Comparison of ENCODE assay signal across 13 cellular contexts in the genomic region with DNA sequence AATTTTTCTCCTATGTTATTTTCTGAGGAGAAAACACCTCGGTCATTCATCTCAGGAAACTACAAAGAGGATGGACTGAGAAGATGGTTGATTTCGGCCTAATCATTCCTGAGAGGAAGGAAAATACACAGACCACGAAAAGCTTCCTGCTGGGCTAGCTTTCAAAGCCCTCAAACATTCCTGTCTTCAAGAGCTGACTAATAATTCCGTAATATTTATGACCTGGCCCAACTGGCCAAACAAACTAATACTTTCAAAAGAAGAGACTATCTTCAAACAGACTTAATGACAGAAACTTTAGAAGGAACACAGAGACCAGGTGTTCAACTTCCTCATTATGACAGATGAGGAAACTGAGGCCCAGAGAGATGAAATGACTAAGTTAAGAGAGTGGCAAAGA.
DNase-seq lines count a peak whose midpoint lies in the region; ATAC-seq and TF ChIP-seq lines count a peak whose summit lies in the region.
"Had no signal": no experiment of that assay in that cellular context is flagged by ENCODE, and none has a peak within 500 bp of the region (broad histone marks: within the 10 kb centered on the region; RNA-seq: fewer than 3 reads in every experiment).

No MANE protein-coding gene starts in this region.

- H3K23ac ChIP-seq in H9 (ENCODE audit: insufficient read length, low read depth, low read length), result no peak overlapping the region

- H4K20me1 ChIP-seq in H9 (ENCODE audit: control insufficient read depth, insufficient read depth, insufficient read length), result no peaks in the 10 kb centered on the region

- no peaks in the 10 kb centered on the region for H3K27me3 ChIP-seq in CD8-positive, alpha-beta T cell (ENCODE audit: insufficient read depth, low read length)
- H3K27me3 ChIP-seq in H9 (ENCODE audit: insufficient read depth, low read length), result no peaks in the 10 kb centered on the region
- H3K27me3 ChIP-seq in effector memory CD4-positive, alpha-beta T cell (replicated peaks; ENCODE audit: control insufficient read depth, insufficient read depth, low read length, poor library complexity, severe bottlenecking), result no peaks in the 10 kb centered on the region

- H3K79me2 ChIP-seq in H9 (ENCODE audit: insufficient read depth, low read length), result no peaks in the 10 kb centered on the region

- no peak overlapping the region for H3K14ac ChIP-seq in H9 (ENCODE audit: insufficient read depth, low read length)

- BruUV-seq in Calu3 (replicated peaks; lab: Mats Ljungman, UMichigan), result no TSS peak

- peaks cover 70% of the 10 kb centered on the region for H3K4me1 ChIP-seq in CD8-positive, alpha-beta T cell (ENCODE audit: insufficient read depth, low read length)
- H3K4me1 ChIP-seq in H9 (ENCODE audit: insufficient read depth, low read length), result no peaks in the 10 kb centered on the region; the same call in 1 of the 2 replicates
- H3K4me1 ChIP-seq in effector memory CD4-positive, alpha-beta T cell (ENCODE audit: control insufficient read depth, insufficient read depth, low read length, poor library complexity, severe bottlenecking), result peaks cover 19% of the 10 kb centered on the region

- CTCF ChIA-PET in CD8-positive, alpha-beta T cell (lab: Charles Lee), result interaction anchor here (0.9 to 4.4 kb wide), 5 partner anchors 12 to 333 kb away, joined by 3 to 29 read pairs (median 4); a partner anchor contains a TSS
- CTCF ChIA-PET in Calu3 (lab: Charles Lee), result interaction anchor here (0.5 to 1.3 kb wide), 4 partner anchors 9 to 975 kb away, joined by 3 to 8 read pairs (median 4); no protein-coding TSS in a partner anchor

- no peak overlapping the region for H2BK12ac ChIP-seq in H9 (ENCODE audit: insufficient read length, low read depth, low read length)

- H2BK120ac ChIP-seq in H9 (ENCODE audit: low read depth, low read length, poor library complexity, severe bottlenecking), result no peak overlapping the region

- H2AK5ac ChIP-seq in H9 (ENCODE audit: insufficient read length, low read length), result no peak overlapping the region

- H3K4me3 Mint-ChIP-seq in CD8-positive, alpha-beta T cell, result no peak overlapping the region
- H3K4me3 Mint-ChIP-seq in naive B cell (no peak overlapping the region), H9 (no peak overlapping the region), Calu3 (ENCODE audit: low read depth, unreplicated experiment) (no peak overlapping the region)
- H3K4me3 Mint-ChIP-seq: T-helper 1 cell treated with Interleukin-12 subunit alpha and Interleukin-12 subunit beta and Interleukin-4 antibody, amounts not matched to agents 30 μg/mL and 1 μg/mL, for 36 hours had no signal

- no peaks in the 10 kb centered on the region for H3K27me3 Mint-ChIP-seq in CD8-positive, alpha-beta T cell (ENCODE audit: low read depth)
- H3K27me3 Mint-ChIP-seq in naive B cell (no peaks in the 10 kb centered on the region), H9 (ENCODE audit: low read depth) (no peaks in the 10 kb centered on the region), Calu3 (ENCODE audit: unreplicated experiment) (no peaks in the 10 kb centered on the region)

- POLR2A ChIA-PET in CD8-positive, alpha-beta T cell (lab: Charles Lee), result interaction anchor here (1.2 to 1.6 kb wide), 2 partner anchors 18 to 38 kb away, joined by 3 to 4 read pairs; no protein-coding TSS in a partner anchor

- H4K5ac ChIP-seq in H9 (ENCODE audit: insufficient read length, low read depth, low read length), result no peak overlapping the region

- TF ChIP-seq CTCF in CD8-positive, alpha-beta T cell (IDR thresholded peaks at IDR 0.05), result no peak
- TF ChIP-seq CTCF in choroid plexus epithelial cell (conservative IDR thresholded peaks at IDR 0.05; ENCODE audit: low read depth, low read length) (no peak), H9 (conservative IDR thresholded peaks at IDR 0.05) (no peak), Calu3 (IDR thresholded peaks at IDR 0.05; ENCODE audit: unreplicated experiment) (no peak)

- H2BK20ac ChIP-seq in H9 (ENCODE audit: low read depth, low read length, poor library complexity, severe bottlenecking), result no peak overlapping the region

- H3K36me3 Mint-ChIP-seq in CD8-positive, alpha-beta T cell, result peaks cover 77% of the 10 kb centered on the region
- H3K36me3 Mint-ChIP-seq in naive B cell (peaks cover 17 to 18% of the 10 kb centered on the region in 2 donors), H9 (ENCODE audit: insufficient read depth in 1 of 3, low read depth in 3 of 3) (peaks cover 1 to 6% (median 5%) of the 10 kb centered on the region in 3 experiments; a peak in 3 of 7 replicates), Calu3 (ENCODE audit: insufficient read depth, unreplicated experiment) (peaks cover 17% of the 10 kb centered on the region)

- no peak for ATAC-seq in CD8-positive, alpha-beta T cell
- ATAC-seq in naive B cell (ENCODE audit: low read depth in 2 of 2), result no peak
- no peak for ATAC-seq in left lobe of liver

- no peak overlapping the region for H3T11ph ChIP-seq in H9 (ENCODE audit: low read length)

- H3K4ac ChIP-seq in H9 (ENCODE audit: low read depth, low read length), result no peak overlapping the region

- intact Hi-C loops in CD8-positive, alpha-beta T cell (cut with DNase I, micrococcal nuclease), result loop anchor here in 1 of 2 experiments (2.0 kb wide), 1 partner anchor 17 kb away; no protein-coding TSS in a partner anchor
- intact Hi-C loops in Calu3 (cut with micrococcal nuclease; ENCODE audit: unreplicated experiment), result no loop called here

- no peak overlapping the region for H2AFZ ChIP-seq in H9 (ENCODE audit: low read length)

- peak overlapping the region; percentile 63 for H3K27ac Mint-ChIP-seq in CD8-positive, alpha-beta T cell
- H3K27ac Mint-ChIP-seq in naive B cell (peak overlapping the region in 5 of 6 donors; percentile 18 to 65 (median 44)), H9 (no peak overlapping the region), Calu3 (ENCODE audit: unreplicated experiment) (no peak overlapping the region)

- H3K4me3 ChIP-seq in CD8-positive, alpha-beta T cell (ENCODE audit: low read depth, low read length), result no peak overlapping the region
- H3K4me3 ChIP-seq in choroid plexus epithelial cell (ENCODE audit: low read depth, low read length), result no peak overlapping the region
- H3K4me3 ChIP-seq in effector memory CD4-positive, alpha-beta T cell (ENCODE audit: insufficient read depth, low read depth, low read length, poor library complexity, severe bottlenecking), result no peak overlapping the region
- H3K4me3 ChIP-seq: coronary artery had no signal

- no peak overlapping the region for H2BK5ac ChIP-seq in H9 (ENCODE audit: insufficient read length, low read length)

- H3K18ac ChIP-seq in H9 (ENCODE audit: insufficient read length, low read depth, low read length), result no peak overlapping the region

- H4K8ac ChIP-seq in H9 (replicated peaks; ENCODE audit: insufficient read length, low read depth, low read length), result no peak overlapping the region

- H3K9me3 ChIP-seq in CD8-positive, alpha-beta T cell (ENCODE audit: low read length), result no peaks in the 10 kb centered on the region
- no peaks in the 10 kb centered on the region for H3K9me3 ChIP-seq in H9 (ENCODE audit: control insufficient read depth, low read depth, low read length)
- no peaks in the 10 kb centered on the region for H3K9me3 ChIP-seq in effector memory CD4-positive, alpha-beta T cell (ENCODE audit: control insufficient read depth, low read length)

- no peaks in the 10 kb centered on the region for H3K23me2 ChIP-seq in H9 (ENCODE audit: insufficient read length, low read depth, low read length, poor library complexity, severe bottlenecking)

- no peaks in the 10 kb centered on the region for H3K79me1 ChIP-seq in H9 (ENCODE audit: insufficient read depth, low read depth, low read length, poor library complexity, severe bottlenecking)

- no peak overlapping the region for H3K56ac ChIP-seq in H9 (ENCODE audit: insufficient read length, low read depth, low read length)

- no peak overlapping the region for H2BK15ac ChIP-seq in H9 (ENCODE audit: low read depth, low read length)

- H3K4me2 ChIP-seq in H9 (ENCODE audit: insufficient read depth, insufficient read length, low read length), result no peak overlapping the region

- H3K27ac ChIP-seq in CD8-positive, alpha-beta T cell (ENCODE audit: low read depth, low read length), result no peak overlapping the region
- no peak overlapping the region for H3K27ac ChIP-seq in H9 (ENCODE audit: insufficient read length, low read depth, low read length)
- no peak overlapping the region for H3K27ac ChIP-seq in effector memory CD4-positive, alpha-beta T cell (ENCODE audit: insufficient read depth, low read length, poor library complexity, severe bottlenecking)
- H3K27ac ChIP-seq: coronary artery had no signal

- H4K91ac ChIP-seq in H9 (ENCODE audit: insufficient read length, low read depth, low read length), result no peak overlapping the region

- no peaks in the 10 kb centered on the region for H3K9me3 Mint-ChIP-seq in CD8-positive, alpha-beta T cell
- H3K9me3 Mint-ChIP-seq in naive B cell, result no peaks in the 10 kb centered on the region
- no peaks in the 10 kb centered on the region for H3K9me3 Mint-ChIP-seq in H9
- no peaks in the 10 kb centered on the region for H3K9me3 Mint-ChIP-seq in Calu3 (ENCODE audit: low read depth, unreplicated experiment)
- H3K9me3 Mint-ChIP-seq: T-helper 1 cell treated with Interleukin-12 subunit alpha and Interleukin-12 subunit beta and Interleukin-4 antibody, amounts not matched to agents 30 μg/mL and 1 μg/mL, for 36 hours had no signal

- peaks cover 27% of the 10 kb centered on the region for H3K36me3 ChIP-seq in CD8-positive, alpha-beta T cell (ENCODE audit: insufficient read depth, low read length)
- H3K36me3 ChIP-seq in effector memory CD4-positive, alpha-beta T cell (ENCODE audit: control insufficient read depth, insufficient read depth, low read length), result peaks cover 29% of the 10 kb centered on the region

- peaks cover 87% of the 10 kb centered on the region for H3K4me1 Mint-ChIP-seq in CD8-positive, alpha-beta T cell (ENCODE audit: low read depth)
- peaks cover 60 to 81% (median 78%) of the 10 kb centered on the region in 3 donors for H3K4me1 Mint-ChIP-seq in naive B cell
- peaks cover 28% of the 10 kb centered on the region in 2 experiments for H3K4me1 Mint-ChIP-seq in H9
- peaks cover 55% of the 10 kb centered on the region for H3K4me1 Mint-ChIP-seq in Calu3 (ENCODE audit: low read depth, unreplicated experiment)

- WGBS in H9 (ENCODE audit: extremely low coverage, insufficient read length, low lambda C conversion rate), result no CpG with 5 or more reads among the region's 4 CpGs

- no peak overlapping the region for H3K9ac ChIP-seq in H9 (ENCODE audit: extremely low read depth, insufficient read length, low read length)

- DNase-seq in CD8-positive, alpha-beta T cell, result no peak
- peak; percentile 66 for DNase-seq in M059J (ENCODE audit: low read depth)
- peak; percentile 90 for DNase-seq in choroid plexus epithelial cell (ENCODE audit: low read depth)
- DNase-seq in naive B cell, result no peak
- no peak for DNase-seq in H9
- no peak for DNase-seq in effector memory CD4-positive, alpha-beta T cell
- DNase-seq in Calu3, result no peak
- DNase-seq in left lobe of liver (ENCODE audit: low spot score), result no peak
- DNase-seq: activated T-cell treated with anti-CD3 and anti-CD28 coated beads, Interleukin-2, amount 50 U/mL, for 48 hours; NCI-H1048; NCI-H748 treated with DMSO at 0.1 percent for 48 hours had no signal

Comparison
In these comparisons a context has a peak if more than half of its experiments do, and no peak if none do; other contexts are left out.
1. DNase-seq: peak in M059J (single experiment) and choroid plexus epithelial cell (single experiment); none in CD8-positive, alpha-beta T cell (0 of 7), naive B cell (single experiment), H9 (single experiment), effector memory CD4-positive, alpha-beta T cell (0 of 3), Calu3 (single experiment) and left lobe of liver (single experiment).
2. H3K27ac Mint-ChIP-seq: peak in CD8-positive, alpha-beta T cell (single experiment) and naive B cell (5 of 6); none in H9 (0 of 3) and Calu3 (single experiment).